In the genomic region with DNA sequence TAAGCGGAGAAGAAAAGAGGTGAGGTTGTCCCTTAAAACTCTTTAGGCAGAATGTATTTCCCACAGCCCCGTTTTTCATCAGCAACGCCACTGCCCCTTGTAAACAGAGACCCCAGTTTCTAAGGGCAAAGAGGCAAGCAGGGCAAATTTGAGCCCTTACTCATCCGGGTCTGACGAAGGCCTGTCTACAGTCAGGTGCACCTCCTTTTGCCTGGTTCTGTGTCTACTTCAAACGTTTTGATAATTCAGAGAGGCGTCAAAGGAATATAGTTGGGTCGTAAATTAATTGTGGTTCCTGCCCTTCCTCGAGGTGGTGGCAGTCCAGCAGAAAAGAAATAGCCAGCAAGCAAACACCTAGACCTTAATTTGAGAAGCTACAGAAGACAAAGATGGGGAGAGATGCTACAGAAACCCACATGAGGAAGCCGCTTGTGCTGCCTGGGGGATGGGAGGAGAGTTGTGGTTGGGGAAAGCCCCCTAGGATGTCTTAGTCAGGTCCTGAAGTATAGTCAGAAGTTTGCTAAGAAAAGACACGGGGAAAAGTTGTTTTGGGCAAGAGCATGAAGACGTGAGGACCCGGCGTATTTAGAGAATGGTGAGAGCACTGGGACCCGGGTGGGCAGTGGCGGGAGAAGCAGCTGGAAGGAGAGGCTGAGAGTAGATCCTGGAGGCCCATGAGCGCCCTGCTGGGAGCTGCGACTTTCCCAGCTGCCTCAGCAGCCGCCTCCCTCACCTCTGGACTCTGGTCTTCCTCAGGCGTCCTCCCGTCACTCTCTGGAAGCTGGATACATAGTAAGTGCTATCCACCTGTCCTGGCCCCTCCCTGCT, we compare ENCODE assay signal across 8 cellular contexts. TPM values are rescaled to one million over a fixed set of nuclear protein-coding genes. Genes with fewer than 3 reads are reported as not detected.
DNase-seq lines count a peak whose midpoint lies in the region; ATAC-seq and TF ChIP-seq lines count a peak whose summit lies in the region.

No MANE protein-coding gene starts in this region.

- peak; percentile 75 for DNase-seq in GM19240 (ENCODE audit: insufficient read length, low spot score)
- peak in 1 of 2 donors; percentile 61 for DNase-seq in cardiac fibroblast (ENCODE audit: low read depth in 2 of 2)
- DNase-seq in naive thymus-derived CD8-positive, alpha-beta T cell, result peak; percentile 53 to 91 (median 84)
- DNase-seq in substantia nigra (lab: John Stamatoyannopoulos, UW), result no peak
- no peak for DNase-seq in AG20443 (ENCODE audit: low spot score)
- DNase-seq in NCI-H1105 treated with DMSO at 0.1 percent for 48 hours (lab: John Stamatoyannopoulos, UW), result no peak
- no peak for DNase-seq in HuH-7 (ENCODE audit: low spot score)

- TF ChIP-seq CTCF in WI38 (IDR thresholded peaks at IDR 0.05; ENCODE audit: low read depth, low read length) (no peak), cardiac fibroblast (IDR thresholded peaks at IDR 0.05; ENCODE audit: low read depth, low read length) (no peak)

- H3K27me3 Mint-ChIP-seq in naive thymus-derived CD8-positive, alpha-beta T cell, result no peaks in the 10 kb centered on the region

- H3K4me1 Mint-ChIP-seq in naive thymus-derived CD8-positive, alpha-beta T cell, result peaks cover 28 to 61% (median 53%) of the 10 kb centered on the region in 4 donors

- H3K27ac Mint-ChIP-seq in naive thymus-derived CD8-positive, alpha-beta T cell, result peak overlapping the region; percentile 92 to 98 (median 93)

- H3K4me3 ChIP-seq in WI38 (ENCODE audit: low read depth, low read length), result peak overlapping the region; percentile 87
- H3K4me3 ChIP-seq in cardiac fibroblast (replicated peaks in 1 of 2; ENCODE audit: low read depth in 2 of 2, low read length in 2 of 2), result peak overlapping the region; percentile 83 to 86

- no peaks in the 10 kb centered on the region for H3K9me3 Mint-ChIP-seq in naive thymus-derived CD8-positive, alpha-beta T cell

- H3K36me3 Mint-ChIP-seq in naive thymus-derived CD8-positive, alpha-beta T cell, result peaks cover 5 to 61% (median 20%) of the 10 kb centered on the region in 3 donors

- peak overlapping the region; percentile 100 for H3K27ac ChIP-seq in substantia nigra (ENCODE audit: low read depth, low read length, poor library complexity, severe bottlenecking)

- peak overlapping the region; percentile 81 to 98 (median 89) for H3K4me3 Mint-ChIP-seq in naive thymus-derived CD8-positive, alpha-beta T cell

- POLR2A ChIA-PET in naive thymus-derived CD8-positive, alpha-beta T cell (lab: Charles Lee), result interaction anchor here (0.5 to 4.0 kb wide), 32 partner anchors 9 to 1797 kb away, joined by 3 to 101 read pairs (median 4); partner anchors contain the start of genes ALDOA, CORO1A, DCTPP1 and FBXL19

- ATAC-seq in naive thymus-derived CD8-positive, alpha-beta T cell, result peak; percentile 14 to 31

RNA-seq across cellular contexts. Expression of gene FBRS, which starts 2.4 kb away (rescaled TPM):
- 100 to 1,000 TPM; 208 to 221 TPM for total RNA-seq in naive thymus-derived CD8-positive, alpha-beta T cell
- 1 to 10 TPM; 3.2 to 8.0 (median 4.4) TPM for polyA plus RNA-seq in naive thymus-derived CD8-positive, alpha-beta T cell

RNA-seq across cellular contexts. Expression of gene PRR14, which starts 9.9 kb away (rescaled TPM):
- total RNA-seq in naive thymus-derived CD8-positive, alpha-beta T cell, result 10 to 100 TPM; 81.4 to 83.8 TPM
- polyA plus RNA-seq in naive thymus-derived CD8-positive, alpha-beta T cell, result 10 to 100 TPM; 13.3 to 22.3 (median 15.3) TPM

RNA-seq across cellular contexts. Expression of gene SRCAP, which starts 38.3 kb away (rescaled TPM):
- total RNA-seq in naive thymus-derived CD8-positive, alpha-beta T cell, result 100 to 1,000 TPM; 107 to 110 TPM
- 10 to 100 TPM in 2 of 3 donors, 1 to 10 TPM in 1; 5.2 to 31.3 (median 14.9) TPM for polyA plus RNA-seq in naive thymus-derived CD8-positive, alpha-beta T cell

RNA-seq across cellular contexts. Expression of gene ZNF689, which starts 50.4 kb away (rescaled TPM):
- total RNA-seq in naive thymus-derived CD8-positive, alpha-beta T cell, result 10 to 100 TPM; 10.8 to 13.7 TPM
- polyA plus RNA-seq in naive thymus-derived CD8-positive, alpha-beta T cell, result 10 to 100 TPM in 2 of 3 donors, 1 to 10 TPM in 1; 7.7 to 12.5 (median 11.0) TPM

Comparison
In these comparisons a context has a peak if more than half of its experiments do, and no peak if none do; other contexts are left out.
1. DNase-seq: peak in GM19240 (single experiment) and naive thymus-derived CD8-positive, alpha-beta T cell (10 of 10); none in substantia nigra (0 of 49), AG20443 (single experiment), NCI-H1105 treated with DMSO at 0.1 percent for 48 hours (single experiment) and HuH-7 (single experiment).